Comparison of ENCODE assay signal across 8 cellular contexts in genomic region chr7:105013818-105014724, GRCh38.
DNase-seq lines count a peak whose midpoint lies in the region; ATAC-seq, FAIRE-seq and TF ChIP-seq lines count a peak whose summit lies in the region.

TSS of gene KMT2E (plus strand) at chr7:105014205. CDS start at chr7:105040953, 26,748 bp downstream.

- H3K36me3 ChIP-seq in OCI-LY3 (replicated peaks; ENCODE audit: low read depth, low read length): peaks cover 30% of the 10 kb centered on the region
- H3K36me3 ChIP-seq in mucosa of rectum (ENCODE audit: control insufficient read depth in 2 of 2, insufficient read depth in 2 of 2, low read length in 2 of 2): no peaks in the 10 kb centered on the region

- no peak for TF ChIP-seq CTCF in OCI-LY3 (IDR thresholded peaks at IDR 0.05; ENCODE audit: low read depth, low read length)

- peak; percentile 34 for ATAC-seq in GM21360 (IDR thresholded peaks at IDR 0.05; ENCODE audit: unreplicated experiment)

- H4K20me1 ChIP-seq in OCI-LY3 (ENCODE audit: insufficient read depth, low read length): peaks cover 52% of the 10 kb centered on the region

- H3K4me1 ChIP-seq in OCI-LY3 (ENCODE audit: low read length) (peaks cover 39% of the 10 kb centered on the region), mucosa of rectum (ENCODE audit: control insufficient read depth in 2 of 2, insufficient read depth in 2 of 2, low read length in 2 of 2) (peaks cover 14 to 20% of the 10 kb centered on the region in 2 donors)

- H3K9me3 ChIP-seq in OCI-LY3 (ENCODE audit: insufficient read depth, low read length): no peaks in the 10 kb centered on the region
- no peaks in the 10 kb centered on the region for H3K9me3 ChIP-seq in mucosa of rectum (ENCODE audit: control insufficient read depth in 2 of 2, low read length in 2 of 2)

- H3K27ac ChIP-seq in OCI-LY3 (ENCODE audit: low read length) (peak within 1 kb of the TSS; percentile 96), epithelial cell of prostate (peak within 1 kb of the TSS; percentile 99), mucosa of rectum (ENCODE audit: low read depth in 2 of 2, low read length in 2 of 2) (peak within 1 kb of the TSS; percentile 99 to 100)

- H3K9ac ChIP-seq in OCI-LY3 (ENCODE audit: low read length) (peak within 1 kb of the TSS; percentile 99), mucosa of rectum (ENCODE audit: low read depth in 1 of 2, low read length in 2 of 2) (peak within 1 kb of the TSS; percentile 100)

- H3K4me3 ChIP-seq in OCI-LY3 (ENCODE audit: low read length) (peak within 1 kb of the TSS; percentile 95), mucosa of rectum (ENCODE audit: low read length in 2 of 2) (peak within 1 kb of the TSS; percentile 97 to 99)

- FAIRE-seq in HTR-8/SVneo (lab: Jason Lieb, UNC): no peak

- H3K4me2 ChIP-seq in OCI-LY3 (ENCODE audit: low read length): peak within 1 kb of the TSS; percentile 84

- DNase-seq in CMK (ENCODE audit: low read depth) (peak; percentile 49), HTR-8/SVneo (ENCODE audit: insufficient read length, low spot score) (peak; percentile 53), activated T-cell treated with anti-CD3 and anti-CD28 coated beads for 24 hours (ENCODE audit: low read depth) (peak; percentile 88), epithelial cell of prostate (ENCODE audit: low read depth, low spot score) (peak; percentile 26)
- DNase-seq in stimulated activated CD8-positive, alpha-beta memory T cell treated with anti-CD3 and anti-CD28 coated beads, Interleukin-4, amount 100 ng/mL, for 48 hours: peak; percentile 92

- peak within 1 kb of the TSS; percentile 26; the same call in 1 of the 2 replicates for H2AFZ ChIP-seq in OCI-LY3 (ENCODE audit: low read depth, low read length)

- H3K27me3 ChIP-seq in OCI-LY3 (ENCODE audit: low read depth, low read length) (no peaks in the 10 kb centered on the region), mucosa of rectum (ENCODE audit: control insufficient read depth in 2 of 2, insufficient read depth in 2 of 2, low read length in 2 of 2) (no peaks in the 10 kb centered on the region)

- H3K79me2 ChIP-seq in OCI-LY3 (ENCODE audit: low read length): peaks cover 59% of the 10 kb centered on the region

Comparison
In these comparisons a context has a peak if more than half of its experiments do, and no peak if none do; other contexts are left out.
1. Peak in every context shown above with its lines: DNase-seq, ATAC-seq, H3K4me3 ChIP-seq and H3K27ac ChIP-seq.
2. DNase-seq: peak in every context shown above with its lines; median percentile 92 in stimulated activated CD8-positive, alpha-beta memory T cell treated with anti-CD3 and anti-CD28 coated beads, Interleukin-4, amount 100 ng/mL, for 48 hours; 88 in activated T-cell treated with anti-CD3 and anti-CD28 coated beads for 24 hours; 53 in HTR-8/SVneo; 49 in CMK; 26 in epithelial cell of prostate.